1 cellular context compared by ENCODE assay signal in genomic region chr2:37549598-37549997, GRCh38.
TF ChIP-seq lines count a peak whose summit lies in the region.

No MANE protein-coding gene starts in this region.

TF ChIP-seq in GM12878, 131 proteins besides CTCF, POLR2A, EP300 and RAD21 (continued from another document):
- TF ChIP-seq RUNX3 (IDR thresholded peaks at IDR 0.05; ENCODE audit: low read length): peak; percentile 6; the same call in 1 of the 2 replicates
- TF ChIP-seq, protein P1, sequence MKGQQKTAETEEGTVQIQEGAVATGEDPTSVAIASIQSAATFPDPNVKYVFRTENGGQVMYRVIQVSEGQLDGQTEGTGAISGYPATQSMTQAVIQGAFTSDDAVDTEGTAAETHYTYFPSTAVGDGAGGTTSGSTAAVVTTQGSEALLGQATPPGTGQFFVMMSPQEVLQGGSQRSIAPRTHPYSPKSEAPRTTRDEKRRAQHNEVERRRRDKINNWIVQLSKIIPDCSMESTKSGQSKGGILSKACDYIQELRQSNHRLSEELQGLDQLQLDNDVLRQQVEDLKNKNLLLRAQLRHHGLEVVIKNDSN (IDR thresholded peaks at IDR 0.05; ENCODE audit: borderline replicate concordance, extremely low read length, insufficient read depth, low read depth, low read length): no peak
- TF ChIP-seq, protein P2, sequence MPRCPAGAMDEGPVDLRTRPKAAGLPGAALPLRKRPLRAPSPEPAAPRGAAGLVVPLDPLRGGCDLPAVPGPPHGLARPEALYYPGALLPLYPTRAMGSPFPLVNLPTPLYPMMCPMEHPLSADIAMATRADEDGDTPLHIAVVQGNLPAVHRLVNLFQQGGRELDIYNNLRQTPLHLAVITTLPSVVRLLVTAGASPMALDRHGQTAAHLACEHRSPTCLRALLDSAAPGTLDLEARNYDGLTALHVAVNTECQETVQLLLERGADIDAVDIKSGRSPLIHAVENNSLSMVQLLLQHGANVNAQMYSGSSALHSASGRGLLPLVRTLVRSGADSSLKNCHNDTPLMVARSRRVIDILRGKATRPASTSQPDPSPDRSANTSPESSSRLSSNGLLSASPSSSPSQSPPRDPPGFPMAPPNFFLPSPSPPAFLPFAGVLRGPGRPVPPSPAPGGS (IDR thresholded peaks at IDR 0.05; ENCODE audit: borderline replicate concordance, insufficient read depth, low read depth, low read length, poor library complexity, severe bottlenecking): peak; percentile 43
- TF ChIP-seq SMAD5 (IDR thresholded peaks at IDR 0.05; ENCODE audit: low read depth): 0 out of 2 replicates have a peak, but pooled peaks have one; percentile 38
- 0 out of 2 replicates have a peak, but pooled peaks have one; percentile 17 for TF ChIP-seq YY1 (IDR thresholded peaks at IDR 0.05; ENCODE audit: low read depth, low read length)
- TF ChIP-seq PAX8 (IDR thresholded peaks at IDR 0.05): no peak
- TF ChIP-seq CBX5 (IDR thresholded peaks at IDR 0.05; ENCODE audit: low read depth): 0 out of 2 replicates have a peak, but pooled peaks have one; percentile 29
- 0 out of 2 replicates have a peak, but pooled peaks have one; percentile 37 for TF ChIP-seq TCF3 (IDR thresholded peaks at IDR 0.05; ENCODE audit: borderline replicate concordance, insufficient read depth, low read depth, low read length)
- TF ChIP-seq SPI1 (IDR thresholded peaks at IDR 0.05; ENCODE audit: borderline replicate concordance, insufficient read depth, low read depth, low read length): peak; percentile 15; the same call in 1 of the 2 replicates
- peak; percentile 50; the same call in 1 of the 2 replicates for TF ChIP-seq TCF12 (IDR thresholded peaks at IDR 0.05; ENCODE audit: low read depth, low read length)
- 0 out of 2 replicates have a peak, but pooled peaks have one; percentile 30 for TF ChIP-seq PAX5 (IDR thresholded peaks at IDR 0.05; ENCODE audit: borderline replicate concordance, low read depth, low read length)
- peak; percentile 47; the same call in 1 of the 2 replicates for TF ChIP-seq ZNF687 (IDR thresholded peaks at IDR 0.05)
TF ChIP-seq in GM12878: peak in this region for 10.
